Comparison of ENCODE assay signal across 8 cellular contexts in the genomic region with DNA sequence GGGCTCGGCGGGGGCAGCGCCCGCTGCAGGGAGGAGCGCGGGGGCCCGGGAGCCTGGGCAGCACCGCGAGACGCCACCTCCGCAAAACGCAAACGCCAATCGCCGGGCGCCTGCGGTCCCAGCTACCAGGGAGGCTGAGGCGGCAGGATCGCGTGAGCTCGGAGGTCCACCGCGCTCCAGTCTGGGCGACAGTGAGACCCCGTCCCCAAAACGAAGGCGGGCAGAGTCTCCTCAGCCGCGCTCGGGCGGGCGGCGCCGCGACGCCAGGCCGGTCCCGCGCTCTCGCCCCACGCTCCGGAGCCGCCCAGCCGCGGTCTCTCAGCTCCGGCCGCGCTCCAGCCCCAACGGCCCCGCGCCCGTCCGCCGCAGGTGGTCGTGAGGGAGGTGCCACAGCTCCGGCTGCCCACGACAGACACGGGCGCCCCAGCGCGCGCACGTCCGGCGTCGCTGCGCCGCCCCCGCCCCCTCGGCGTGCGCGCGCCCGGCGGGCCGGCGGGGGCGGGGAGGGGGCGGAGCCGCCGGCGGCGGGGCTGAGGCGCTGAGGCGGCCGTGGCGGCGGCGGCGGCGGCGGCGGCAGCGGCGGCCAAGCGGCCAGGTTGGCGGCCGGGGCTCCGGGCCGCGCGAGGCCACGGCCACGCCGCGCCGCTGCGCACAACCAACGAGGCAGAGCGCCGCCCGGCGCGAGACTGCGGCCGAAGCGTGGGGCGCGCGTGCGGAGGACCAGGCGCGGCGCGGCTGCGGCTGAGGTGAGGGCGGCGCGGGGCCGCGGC. TPM values are rescaled to one million over a fixed set of nuclear protein-coding genes. Genes with fewer than 3 reads are reported as not detected.
DNase-seq lines count a peak whose midpoint lies in the region; ATAC-seq lines count a peak whose summit lies in the region.

A gene with protein sequence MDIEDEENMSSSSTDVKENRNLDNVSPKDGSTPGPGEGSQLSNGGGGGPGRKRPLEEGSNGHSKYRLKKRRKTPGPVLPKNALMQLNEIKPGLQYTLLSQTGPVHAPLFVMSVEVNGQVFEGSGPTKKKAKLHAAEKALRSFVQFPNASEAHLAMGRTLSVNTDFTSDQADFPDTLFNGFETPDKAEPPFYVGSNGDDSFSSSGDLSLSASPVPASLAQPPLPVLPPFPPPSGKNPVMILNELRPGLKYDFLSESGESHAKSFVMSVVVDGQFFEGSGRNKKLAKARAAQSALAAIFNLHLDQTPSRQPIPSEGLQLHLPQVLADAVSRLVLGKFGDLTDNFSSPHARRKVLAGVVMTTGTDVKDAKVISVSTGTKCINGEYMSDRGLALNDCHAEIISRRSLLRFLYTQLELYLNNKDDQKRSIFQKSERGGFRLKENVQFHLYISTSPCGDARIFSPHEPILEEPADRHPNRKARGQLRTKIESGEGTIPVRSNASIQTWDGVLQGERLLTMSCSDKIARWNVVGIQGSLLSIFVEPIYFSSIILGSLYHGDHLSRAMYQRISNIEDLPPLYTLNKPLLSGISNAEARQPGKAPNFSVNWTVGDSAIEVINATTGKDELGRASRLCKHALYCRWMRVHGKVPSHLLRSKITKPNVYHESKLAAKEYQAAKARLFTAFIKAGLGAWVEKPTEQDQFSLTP (plus strand): TSS at position 533 of the 770 bp plus-strand sequence. CDS start 97,077 bp downstream, outside the sequence.

- peak within 1 kb of the TSS; percentile 78 for H4K8ac ChIP-seq in mesenchymal stem cell (ENCODE audit: low read length)

- H2AK5ac ChIP-seq in mesenchymal stem cell (ENCODE audit: low read length, severe bottlenecking): no peak within 1 kb of the TSS

- H3K23ac ChIP-seq in mesenchymal stem cell (ENCODE audit: low read length in 2 of 2): peak within 1 kb of the TSS in 1 of 2 experiments; percentile 85

- H3K18ac ChIP-seq in mesenchymal stem cell (ENCODE audit: low read depth in 1 of 2, low read length in 2 of 2): peak within 1 kb of the TSS; percentile 82 to 90

- H3K4me3 ChIP-seq in GM08714 (ENCODE audit: low read length): peak within 1 kb of the TSS; percentile 96
- peak within 1 kb of the TSS; percentile 48 for H3K4me3 ChIP-seq in endocrine pancreas (ENCODE audit: control insufficient read depth, insufficient read depth, low read length)
- H3K4me3 ChIP-seq in mesenchymal stem cell (ENCODE audit: insufficient read depth in 1 of 2, low read depth in 1 of 2, low read length in 2 of 2): peak within 1 kb of the TSS; percentile 86 to 88

- peak within 1 kb of the TSS; percentile 20 for H2BK120ac ChIP-seq in mesenchymal stem cell (ENCODE audit: low read depth, low read length)

- ATAC-seq in HG02588 (IDR thresholded peaks at IDR 0.05; ENCODE audit: unreplicated experiment): peak; percentile 58
- no peak for ATAC-seq in HG03378 (IDR thresholded peaks at IDR 0.05; ENCODE audit: unreplicated experiment)

- H2BK15ac ChIP-seq in mesenchymal stem cell (ENCODE audit: low read depth, poor library complexity, severe bottlenecking): peak within 1 kb of the TSS; percentile 94

- WGBS in mesenchymal stem cell: 0% methylated on average over 62 of the region's 132 CpGs

- peak within 1 kb of the TSS; percentile 93 for H3K4me2 ChIP-seq in mesenchymal stem cell (ENCODE audit: low read length, poor library complexity, severe bottlenecking)

- peak within 1 kb of the TSS; percentile 21 for H3K27ac ChIP-seq in mesenchymal stem cell (ENCODE audit: low read length, poor library complexity, severe bottlenecking)

- H3K79me1 ChIP-seq in mesenchymal stem cell (replicated peaks; ENCODE audit: low read length, poor library complexity, severe bottlenecking): peaks cover 4% of the 10 kb centered on the region

- H3K36me3 ChIP-seq in endocrine pancreas (ENCODE audit: control insufficient read depth, insufficient read depth, low read length): no peaks in the 10 kb centered on the region
- H3K36me3 ChIP-seq in mesenchymal stem cell (ENCODE audit: control insufficient read depth in 1 of 2, insufficient read depth in 2 of 2, low read depth in 1 of 2, low read length in 2 of 2): peaks cover 0 to 4% of the 10 kb centered on the region in 2 experiments

- H2BK5ac ChIP-seq in mesenchymal stem cell (ENCODE audit: low read depth, low read length, poor library complexity, severe bottlenecking): no peak within 1 kb of the TSS

- no peak within 1 kb of the TSS for H2BK12ac ChIP-seq in mesenchymal stem cell (ENCODE audit: low read length in 2 of 2)

- H3K9me3 ChIP-seq in endocrine pancreas (ENCODE audit: control insufficient read depth, low read length): no peaks in the 10 kb centered on the region
- H3K9me3 ChIP-seq in mesenchymal stem cell (ENCODE audit: control insufficient read depth, low read length): no peaks in the 10 kb centered on the region

- peak within 1 kb of the TSS; percentile 55 for H4K91ac ChIP-seq in mesenchymal stem cell (ENCODE audit: low read length)

- peak within 1 kb of the TSS; percentile 91 for H2AFZ ChIP-seq in mesenchymal stem cell (ENCODE audit: low read depth, low read length)

- peak; percentile 30 for DNase-seq in NCI-H446 treated with DMSO at 0.1 percent for 48 hours (lab: John Stamatoyannopoulos, UW)
- DNase-seq in activated CD8-positive, alpha-beta memory T cell treated with anti-CD3 and anti-CD28 coated beads for 48 hours (ENCODE audit: low read depth in 2 of 3, low spot score in 2 of 3): peak in 2 of 3 experiments; percentile 35 to 56
- peak; percentile 65 for DNase-seq in mesenchymal stem cell
- peak; percentile 46 to 53 for DNase-seq in stimulated activated CD8-positive, alpha-beta memory T cell treated with anti-CD3 and anti-CD28 coated beads, Interleukin-2, amount 100 ng/mL, for 48 hours (ENCODE audit: low read depth in 2 of 2)

- peak within 1 kb of the TSS; percentile 47 for H3K9ac ChIP-seq in endocrine pancreas (ENCODE audit: control insufficient read depth, insufficient read depth, low read length)
- H3K9ac ChIP-seq in mesenchymal stem cell (ENCODE audit: low read length): peak within 1 kb of the TSS; percentile 87

- no peaks in the 10 kb centered on the region for H3K4me1 ChIP-seq in endocrine pancreas (ENCODE audit: control insufficient read depth, insufficient read depth, low read length)
- peaks cover 23% of the 10 kb centered on the region for H3K4me1 ChIP-seq in mesenchymal stem cell (ENCODE audit: control insufficient read depth, insufficient read depth, low read depth, low read length)

- no peaks in the 10 kb centered on the region for H3K27me3 ChIP-seq in endocrine pancreas (ENCODE audit: control insufficient read depth, insufficient read depth, low read length)
- no peaks in the 10 kb centered on the region for H3K27me3 ChIP-seq in mesenchymal stem cell (ENCODE audit: control insufficient read depth in 1 of 2, insufficient read depth in 1 of 2, low read length in 2 of 2)

- H3K4ac ChIP-seq in mesenchymal stem cell (ENCODE audit: low read depth in 1 of 2, low read length in 2 of 2): peak within 1 kb of the TSS; percentile 35 to 82

- peak within 1 kb of the TSS in 1 of 2 experiments; percentile 98 for H3K14ac ChIP-seq in mesenchymal stem cell (ENCODE audit: low read length in 2 of 2)

RNA-seq across cellular contexts. Expression of the gene that starts here (rescaled TPM):
- 4.7 TPM for polyA plus RNA-seq in mesenchymal stem cell (2013, experiment 1 of 2)
- 5.0 TPM for polyA plus RNA-seq in mesenchymal stem cell (2013, experiment 2 of 2)
